In genomic region chr5:138504799-138505198, GRCh38 we compare ENCODE assay signal across 10 cellular contexts. TPM values are rescaled to one million over a fixed set of nuclear protein-coding genes. Genes with fewer than 3 reads are reported as not detected.
DNase-seq lines count a peak whose midpoint lies in the region; ATAC-seq and TF ChIP-seq lines count a peak whose summit lies in the region.
"Had no signal": no experiment of that assay in that cellular context is flagged by ENCODE, and none has a peak within 500 bp of the region (broad histone marks: within the 10 kb centered on the region; RNA-seq: fewer than 3 reads in every experiment).

No MANE protein-coding gene starts in this region.

- TF ChIP-seq CTCF in DND-41 (IDR thresholded peaks at IDR 0.05; ENCODE audit: borderline replicate concordance, extremely low read depth, low read length, poor library complexity, severe bottlenecking) (no peak), esophagus squamous epithelium (IDR thresholded peaks at IDR 0.05) (no peak), progenitor cell of endocrine pancreas (IDR thresholded peaks at IDR 0.05; ENCODE audit: unreplicated experiment) (no peak)

- peak overlapping the region; percentile 16 for H3K27ac Mint-ChIP-seq in progenitor cell of endocrine pancreas
- no peak overlapping the region for H3K27ac Mint-ChIP-seq in activated naive CD4-positive, alpha-beta T cell treated with anti-CD3 and anti-CD28 coated beads, Interleukin-2, amount 10 ng/mL, durations not matched to agents 7 days and 5 days

- H3K27ac ChIP-seq in DND-41 (ENCODE audit: low read length) = no peak overlapping the region
- H3K27ac ChIP-seq in esophagus squamous epithelium = peak overlapping the region; percentile 75 to 86 (median 82)

- no peak for TF ChIP-seq POLR2A in esophagus squamous epithelium (IDR thresholded peaks at IDR 0.05)

- intact Hi-C loops in esophagus squamous epithelium (cut with DNase I) = loop anchor here (5.0 kb wide), 1 partner anchor 42 kb away; no protein-coding TSS in a partner anchor

- H3K9ac ChIP-seq in DND-41 (ENCODE audit: low read depth, low read length) = no peak overlapping the region

- no peaks in the 10 kb centered on the region for H3K79me2 ChIP-seq in DND-41 (ENCODE audit: insufficient read depth, low read length)

- no peaks in the 10 kb centered on the region for H3K9me3 Mint-ChIP-seq in progenitor cell of endocrine pancreas (ENCODE audit: low read depth)
- no peaks in the 10 kb centered on the region for H3K9me3 Mint-ChIP-seq in activated naive CD4-positive, alpha-beta T cell treated with anti-CD3 and anti-CD28 coated beads, Interleukin-2, amount 10 ng/mL, durations not matched to agents 7 days and 5 days

- no peaks in the 10 kb centered on the region for H3K4me1 ChIP-seq in DND-41 (ENCODE audit: insufficient read depth, low read length)
- peaks cover 21 to 72% (median 45%) of the 10 kb centered on the region in 3 donors for H3K4me1 ChIP-seq in esophagus squamous epithelium
- H3K4me1 ChIP-seq in HAP-1 = no peaks in the 10 kb centered on the region

- no peak overlapping the region for H2AFZ ChIP-seq in DND-41 (ENCODE audit: low read depth, low read length)

- 11 to 16% methylated on average over 4 of the region's 4 CpGs for WGBS in esophagus squamous epithelium, 2 donors

- no peak overlapping the region for H3K4me2 ChIP-seq in DND-41 (ENCODE audit: insufficient read depth, low read length)

- H3K27me3 ChIP-seq in DND-41 (ENCODE audit: insufficient read depth, low read length, poor library complexity) (no peaks in the 10 kb centered on the region), esophagus squamous epithelium (no peaks in the 10 kb centered on the region), HAP-1 (ENCODE audit: low read depth) (no peaks in the 10 kb centered on the region)

- H3K4me3 ChIP-seq in DND-41 (ENCODE audit: low read depth in 1 of 2, low read length in 2 of 2) (no peak overlapping the region), esophagus squamous epithelium (no peak overlapping the region), HAP-1 (no peak overlapping the region)

- ATAC-seq in DND-41 (ENCODE audit: insufficient read depth, low read depth) = 0 out of 3 replicates have a peak, but pooled peaks have one; percentile 6
- no peak for ATAC-seq in HG02870 (IDR thresholded peaks at IDR 0.05; ENCODE audit: unreplicated experiment)

- in situ Hi-C loops in HAP-1 (cut with MboI; ENCODE audit: low sequenced_read_pairs) = loop anchor here (5.0 to 25.0 kb wide), 2 partner anchors 52 to 317 kb away; partner anchors contain the start of genes BRD8 and KIF20A

- H3K4me3 Mint-ChIP-seq in progenitor cell of endocrine pancreas (ENCODE audit: low read depth) = no peak overlapping the region
- no peak overlapping the region for H3K4me3 Mint-ChIP-seq in activated naive CD4-positive, alpha-beta T cell treated with anti-CD3 and anti-CD28 coated beads, Interleukin-2, amount 10 ng/mL, durations not matched to agents 7 days and 5 days

- H3K9me3 ChIP-seq in DND-41 (ENCODE audit: insufficient read depth, low read length, severe bottlenecking) (no peaks in the 10 kb centered on the region), esophagus squamous epithelium (no peaks in the 10 kb centered on the region), HAP-1 (no peaks in the 10 kb centered on the region)

- CTCF ChIA-PET in activated naive CD4-positive, alpha-beta T cell treated with anti-CD3 and anti-CD28 coated beads, Interleukin-2, amount 10 ng/mL, durations not matched to agents 7 days and 5 days (lab: Charles Lee) = interaction anchor here (1.3 to 5.9 kb wide), 9 partner anchors 8 to 56 kb away, joined by 3 to 114 read pairs (median 11); partner anchors contain the start of gene EGR1

- H3K36me3 ChIP-seq in DND-41 (ENCODE audit: insufficient read depth, low read length) = peaks cover 30% of the 10 kb centered on the region
- peaks cover 0 to 37% (median 23%) of the 10 kb centered on the region in 3 donors for H3K36me3 ChIP-seq in esophagus squamous epithelium
- H3K36me3 ChIP-seq in HAP-1 (replicated peaks) = peaks cover 24% of the 10 kb centered on the region

- no peaks in the 10 kb centered on the region for H3K4me1 Mint-ChIP-seq in progenitor cell of endocrine pancreas (ENCODE audit: low read depth)
- no peaks in the 10 kb centered on the region for H3K4me1 Mint-ChIP-seq in activated naive CD4-positive, alpha-beta T cell treated with anti-CD3 and anti-CD28 coated beads, Interleukin-2, amount 10 ng/mL, durations not matched to agents 7 days and 5 days

- peaks cover 4% of the 10 kb centered on the region for H3K36me3 Mint-ChIP-seq in progenitor cell of endocrine pancreas (ENCODE audit: insufficient read depth)
- H3K36me3 Mint-ChIP-seq in activated naive CD4-positive, alpha-beta T cell treated with anti-CD3 and anti-CD28 coated beads, Interleukin-2, amount 10 ng/mL, durations not matched to agents 7 days and 5 days = peaks cover 23% of the 10 kb centered on the region

- DNase-seq in DND-41 = no peak
- peak; percentile 80 for DNase-seq in NCI-H446 treated with DMSO at 0.1 percent for 48 hours (lab: John Stamatoyannopoulos, UW)
- DNase-seq in esophagus squamous epithelium (lab: John Stamatoyannopoulos, UW) = no peak
- no peak for DNase-seq in progenitor cell of endocrine pancreas (ENCODE audit: low spot score, unreplicated experiment)
- no peak for DNase-seq in HAP-1 (ENCODE audit: low spot score in 2 of 2)
- no peak for DNase-seq in activated naive CD4-positive, alpha-beta T cell treated with anti-CD3 and anti-CD28 coated beads, Interleukin-2, amount 10 ng/mL, durations not matched to agents 7 days and 5 days
- no peak for DNase-seq in occipital lobe (lab: John Stamatoyannopoulos, UW)
- DNase-seq: activated T-cell treated with anti-CD3 and anti-CD28 coated beads, Interleukin-2, amount 50 U/mL, for 48 hours; mesenchymal stem cell had no signal

- no peaks in the 10 kb centered on the region for H3K27me3 Mint-ChIP-seq in progenitor cell of endocrine pancreas
- H3K27me3 Mint-ChIP-seq in activated naive CD4-positive, alpha-beta T cell treated with anti-CD3 and anti-CD28 coated beads, Interleukin-2, amount 10 ng/mL, durations not matched to agents 7 days and 5 days = no peaks in the 10 kb centered on the region

- H4K20me1 ChIP-seq in DND-41 (ENCODE audit: insufficient read depth, low read length) = peaks cover 12% of the 10 kb centered on the region; the same call in 1 of the 2 replicates

RNA-seq across cellular contexts. Expression of gene ETF1, which starts 38.2 kb away (rescaled TPM):
- 100 to 1,000 TPM in 2 of 4 donors, 10 to 100 TPM in 2; 65.2 to 132 (median 103) TPM for total RNA-seq in esophagus squamous epithelium
- total RNA-seq in progenitor cell of endocrine pancreas = 73.1 and 77.6 TPM in 2 replicates
- 63.3 TPM for total RNA-seq in occipital lobe

RNA-seq across cellular contexts. Expression of gene EGR1, which starts 39.5 kb away (rescaled TPM):
- total RNA-seq in esophagus squamous epithelium (10 to 100 TPM; 10.9 to 47.8 (median 19.5) TPM), progenitor cell of endocrine pancreas (49.5 and 56.2 TPM in 2 replicates), occipital lobe (2.8 TPM)
